ENCODE assay signal across 28 cellular contexts in the genomic region with DNA sequence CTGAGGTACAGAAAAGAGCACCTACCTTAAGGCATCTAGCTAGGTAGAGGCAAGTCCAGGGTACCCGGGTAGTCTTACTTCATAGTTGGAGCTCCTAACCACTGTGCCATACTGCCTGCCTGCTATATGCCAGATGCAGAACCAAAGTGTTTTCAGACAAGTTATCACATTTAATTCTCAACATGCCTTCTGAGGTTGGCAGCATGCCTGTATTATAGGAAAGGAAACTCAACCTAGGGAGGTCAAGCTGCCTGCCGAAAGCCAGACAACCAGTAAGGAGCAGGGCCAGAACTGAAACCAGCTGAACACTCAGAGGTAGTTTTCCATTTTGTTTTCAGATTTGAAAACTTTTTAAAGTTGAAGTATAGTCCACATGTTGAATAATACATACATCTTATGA. TPM values are rescaled to one million over a fixed set of nuclear protein-coding genes. Genes with fewer than 3 reads are reported as not detected.
DNase-seq lines count a peak whose midpoint lies in the region; ATAC-seq and TF ChIP-seq lines count a peak whose summit lies in the region.
"Had no signal": no experiment of that assay in that cellular context is flagged by ENCODE, and none has a peak within 500 bp of the region (broad histone marks: within the 10 kb centered on the region; RNA-seq: fewer than 3 reads in every experiment).

No MANE protein-coding gene starts in this region.

- intact Hi-C loops in adrenal gland (cut with DNase I) (loop anchor here in 1 of 2 donors (10.0 kb wide), 1 partner anchor 336 kb away; a partner anchor contains a TSS), Right ventricle myocardium superior (cut with DNase I) (no loop called here), PC-9 (cut with micrococcal nuclease; ENCODE audit: unreplicated experiment) (no loop called here)

- no peak overlapping the region for H3K9ac ChIP-seq in MM.1S (ENCODE audit: low read length)

- BruUV-seq in PC-9 (replicated peaks; lab: Mats Ljungman, UMichigan): no TSS peak

- CTCF ChIA-PET in PC-9 (lab: Charles Lee): no interaction called here

- no peaks in the 10 kb centered on the region for H3K9me3 ChIP-seq in MM.1S (replicated peaks; ENCODE audit: insufficient read depth, low read length)
- H3K9me3 ChIP-seq in adrenal gland (replicated peaks in 1 of 3): no peaks in the 10 kb centered on the region
- no peaks in the 10 kb centered on the region for H3K9me3 ChIP-seq in PC-9 (ENCODE audit: insufficient read depth, low read depth)
- H3K9me3 ChIP-seq: lower lobe of right lung, upper lobe of left lung had no signal

- no peak for TF ChIP-seq CTCF in MM.1S (IDR thresholded peaks at IDR 0.05; ENCODE audit: low read length)
- TF ChIP-seq CTCF in adrenal gland (IDR thresholded peaks at IDR 0.05): no peak
- no peak for TF ChIP-seq CTCF in PC-9 (conservative IDR thresholded peaks at IDR 0.05)

- DNase-seq in MM.1S: peak; percentile 29
- DNase-seq in adrenal gland: peak in 6 of 7 donors; percentile 27 to 74 (median 56)
- no peak for DNase-seq in Right ventricle myocardium superior
- peak; percentile 40 to 72 for DNase-seq in lung microvascular endothelial cell (ENCODE audit: low read depth in 2 of 2)
- no peak for DNase-seq in T1000 (lab: John Stamatoyannopoulos, UW)
- DNase-seq in ecto neural progenitor cell (ENCODE audit: low spot score): no peak
- no peak for DNase-seq in PC-9
- DNase-seq: activated CD4-positive, alpha-beta memory T cell treated with anti-CD3 and anti-CD28 coated beads for 36 hours; activated CD4-positive, CD25-positive, alpha-beta regulatory T cell treated with anti-CD3 and anti-CD28 coated beads, Interleukin-2, amount 50 U/mL, for 72 hours; activated naive CD4-positive, alpha-beta T cell treated with anti-CD3 and anti-CD28 coated beads for 36 hours; C1 segment of cervical spinal cord; COR-L47; DMS79; GDM1; glutamatergic neuron; H9; Kasumi-1; lower lobe of right lung; naive thymus-derived CD8-positive, alpha-beta T cell; NCI-H1436 treated with DMSO at 0.1 percent for 48 hours; NCI-H2081 treated with DMSO at 0.1 percent for 48 hours; NCI-H2227 treated with DMSO at 0.1 percent for 48 hours; NCI-H526 treated with DMSO at 0.1 percent for 48 hours; stimulated activated CD4-positive, alpha-beta T cell treated with anti-CD3 and anti-CD28 coated beads, Interleukin-15, amount 100 ng/mL, for 24 hours; stimulated activated CD4-positive, alpha-beta T cell treated with anti-CD3 and anti-CD28 coated beads, Interleukin-4, amount 100 ng/mL, for 4 hours; upper lobe of left lung had no signal

- ATAC-seq in Right ventricle myocardium superior (ENCODE audit: poor library complexity): peak; percentile 88
- ATAC-seq in GM18868 (IDR thresholded peaks at IDR 0.05; ENCODE audit: unreplicated experiment): no peak
- ATAC-seq: lower lobe of right lung; naive thymus-derived CD8-positive, alpha-beta T cell; stimulated activated effector memory CD8-positive, alpha-beta T cell treated with anti-CD3 and anti-CD28 coated beads, Interleukin-12 subunit alpha, Interleukin-12 subunit beta, amount 100 ng/mL, for 72 hours had no signal

- peaks cover 78% of the 10 kb centered on the region for H3K79me2 ChIP-seq in MM.1S (ENCODE audit: low read length)
- H3K79me2 ChIP-seq in PC-9 (ENCODE audit: low read depth): peaks cover 66% of the 10 kb centered on the region

- no peaks in the 10 kb centered on the region for H3K27me3 ChIP-seq in MM.1S (replicated peaks; ENCODE audit: insufficient read depth, low read length)
- H3K27me3 ChIP-seq in adrenal gland: no peaks in the 10 kb centered on the region
- H3K27me3 ChIP-seq in PC-9 (ENCODE audit: insufficient read depth, low read depth): no peaks in the 10 kb centered on the region
- H3K27me3 ChIP-seq: upper lobe of left lung had no signal

- 54 to 60% (median 57%) methylated on average over 2 of the region's 2 CpGs for WGBS in adrenal gland, 4 donors

- POLR2A ChIA-PET in PC-9 (lab: Charles Lee; ENCODE audit: unreplicated experiment): no interaction called here

- no peaks in the 10 kb centered on the region for H3F3A ChIP-seq in MM.1S (ENCODE audit: insufficient read depth, low read length)
- H3F3A ChIP-seq in PC-9 (ENCODE audit: insufficient read depth, low read depth): no peaks in the 10 kb centered on the region; the same call in 1 of the 2 replicates

- no peak for TF ChIP-seq POLR2A in adrenal gland (IDR thresholded peaks at IDR 0.05)

- H3K4me1 ChIP-seq in MM.1S (ENCODE audit: low read length) (peaks cover 11% of the 10 kb centered on the region; the same call in 1 of the 2 replicates), adrenal gland (replicated peaks in 1 of 2) (peaks cover 4 to 23% of the 10 kb centered on the region in 2 donors), PC-9 (replicated peaks; ENCODE audit: insufficient read depth) (peaks cover 11% of the 10 kb centered on the region; the same call in 1 of the 2 replicates)

- no peaks in the 10 kb centered on the region for H4K20me1 ChIP-seq in MM.1S (ENCODE audit: insufficient read depth, low read length)
- H4K20me1 ChIP-seq in PC-9 (ENCODE audit: insufficient read depth): no peaks in the 10 kb centered on the region; the same call in 1 of the 2 replicates

- H3K4me2 ChIP-seq in MM.1S (ENCODE audit: low read depth, low read length) (no peak overlapping the region), PC-9 (no peak overlapping the region)

- no peak overlapping the region for H3K27ac ChIP-seq in MM.1S (ENCODE audit: low read length)
- peak overlapping the region in 1 of 5 donors; percentile 35 for H3K27ac ChIP-seq in adrenal gland
- no peak overlapping the region for H3K27ac ChIP-seq in PC-9
- H3K27ac ChIP-seq: lower lobe of right lung, upper lobe of left lung had no signal

- no peak overlapping the region for H2AFZ ChIP-seq in MM.1S (ENCODE audit: low read length)
- H2AFZ ChIP-seq in PC-9: no peak overlapping the region

- no peak overlapping the region for H3K4me3 ChIP-seq in MM.1S (ENCODE audit: low read length)
- H3K4me3 ChIP-seq in adrenal gland: no peak overlapping the region
- H3K4me3 ChIP-seq in PC-9: no peak overlapping the region
- H3K4me3 ChIP-seq: lower lobe of right lung, upper lobe of left lung had no signal

- H3K9me2 ChIP-seq in MM.1S (replicated peaks; ENCODE audit: insufficient read depth, low read length) (no peaks in the 10 kb centered on the region), PC-9 (ENCODE audit: insufficient read depth) (no peaks in the 10 kb centered on the region)

- H3K36me3 ChIP-seq in MM.1S (replicated peaks; ENCODE audit: insufficient read depth, low read length) (no peaks in the 10 kb centered on the region), adrenal gland (replicated peaks in 1 of 2) (no peaks in the 10 kb centered on the region), PC-9 (ENCODE audit: low read depth) (no peaks in the 10 kb centered on the region)
- H3K36me3 ChIP-seq: lower lobe of right lung, upper lobe of left lung had no signal

RNA-seq across cellular contexts. Expression of a gene that starts 5.4 kb away (rescaled TPM):
- total RNA-seq in adrenal gland: 10 to 100 TPM in 7 of 8 donors, 1 to 10 TPM in 1; 5.5 to 50.7 (median 31.5) TPM
- polyA plus RNA-seq in adrenal gland: 10 to 100 TPM; 36.5 to 75.5 (median 56.5) TPM
- 60.9 TPM for total RNA-seq in Right ventricle myocardium superior
- total RNA-seq in lung microvascular endothelial cell: 19.4 and 23.4 TPM in 2 replicates
- total RNA-seq in PC-9 (2021): 55.6 and 83.5 TPM in 2 replicates

Comparison
In these comparisons a context has a peak if more than half of its experiments do, and no peak if none do; other contexts are left out.
1. DNase-seq: peak in MM.1S (single experiment), adrenal gland (6 of 7) and lung microvascular endothelial cell (2 of 2); none in Right ventricle myocardium superior (single experiment), T1000 (single experiment), ecto neural progenitor cell (single experiment) and PC-9 (0 of 2).